ENCODE assay signal across 1 cellular context in genomic region chr3:132433121-132433520, GRCh38.
TF ChIP-seq lines count a peak whose summit lies in the region.

No MANE protein-coding gene starts in this region.

TF ChIP-seq in HCT116, 20 proteins besides CTCF, POLR2A, EP300 and RAD21:
- TF ChIP-seq SP1 (IDR thresholded peaks at IDR 0.05; ENCODE audit: low read depth) = no peak
- TF ChIP-seq CEBPB (IDR thresholded peaks at IDR 0.05; ENCODE audit: low read depth) = no peak
- no peak for TF ChIP-seq SIN3A (IDR thresholded peaks at IDR 0.05; ENCODE audit: low read depth)
- TF ChIP-seq ZFX (IDR thresholded peaks at IDR 0.05) = no peak
- no peak for TF ChIP-seq ZNF274 (IDR thresholded peaks at IDR 0.05; ENCODE audit: low read depth, low read length)
- TF ChIP-seq TCF7L2 (IDR thresholded peaks at IDR 0.05; ENCODE audit: borderline replicate concordance, extremely low read depth, insufficient read depth, insufficient read length) = no peak
